Comparison of ENCODE assay signal across 14 cellular contexts in genomic region chr7:27647052-27647451, GRCh38. TPM values are rescaled to one million over a fixed set of nuclear protein-coding genes. Genes with fewer than 3 reads are reported as not detected.
A peak's percentile ranks its signal among the peaks of the same experiment; 100 is the strongest.
DNase-seq lines count a peak whose midpoint lies in the region; TF ChIP-seq lines count a peak whose summit lies in the region.
"Had no signal": no experiment of that assay in that cellular context is flagged by ENCODE, and none has a peak within 500 bp of the region (broad histone marks: within the 10 kb centered on the region; RNA-seq: fewer than 3 reads in every experiment).

No MANE protein-coding gene starts in this region.

- no peaks in the 10 kb centered on the region for H3K27me3 ChIP-seq in H7 (ENCODE audit: control insufficient read depth, insufficient read depth, low read length)
- H3K27me3 ChIP-seq: neutrophil had no signal

- DNase-seq in ACHN (peak; percentile 91), LHCN-M2 (ENCODE audit: low read depth) (peak; percentile 76), astrocyte of the spinal cord (ENCODE audit: low read depth, low spot score) (peak; percentile 62), islet precursor cell (peak; percentile 68), GM19238 (ENCODE audit: insufficient read length, low spot score) (no peak), coronary artery (ENCODE audit: low spot score) (no peak), H7 (no peak)
- no peak for DNase-seq in central memory CD4-positive, alpha-beta T cell
- DNase-seq: activated CD4-positive, CD25-positive, alpha-beta regulatory T cell treated with anti-CD3 and anti-CD28 coated beads, Interleukin-2, amount 50 U/mL, for 72 hours; DMS153; mesendoderm; NCI-H1092 treated with DMSO at 0.1 percent for 48 hours; T-cell had no signal

- peaks cover 1% of the 10 kb centered on the region; the same call in 1 of the 2 replicates for H3K36me3 ChIP-seq in H7 (replicated peaks; ENCODE audit: control insufficient read depth, insufficient read depth, low read length)
- H3K36me3 ChIP-seq: neutrophil had no signal

- H3K27ac ChIP-seq in coronary artery = no peak overlapping the region
- H3K27ac ChIP-seq: neutrophil had no signal

- H3K4me3 ChIP-seq in astrocyte of the spinal cord (ENCODE audit: low read depth, low read length) (no peak overlapping the region), coronary artery (no peak overlapping the region), H7 (ENCODE audit: insufficient read depth, low read depth, low read length) (no peak overlapping the region)

- TF ChIP-seq CTCF in astrocyte of the spinal cord (IDR thresholded peaks at IDR 0.05; ENCODE audit: low read depth, low read length) (no peak), coronary artery (IDR thresholded peaks at IDR 0.05) (no peak)

- in situ Hi-C loops in ACHN (cut with HindIII; ENCODE audit: low pct_ligation_motif_present, low pct_unique_long_range_greater_than_20kb, low sequenced_read_pairs) = no loop called here
- in situ Hi-C loops in astrocyte of the spinal cord (cut with HindIII; ENCODE audit: low sequenced_read_pairs) = no loop called here

RNA-seq across cellular contexts. Expression of gene HIBADH, which starts 15.6 kb away (rescaled TPM):
- total RNA-seq in LHCN-M2 (2014; rRNA removed) = 91.4 and 99.7 TPM in 2 replicates
- polyA plus RNA-seq in LHCN-M2 (2012) = 80.3 TPM
- total RNA-seq in H7 (2014; rRNA removed; shearing (Covaris generic)) = 42.0 and 53.7 TPM in 2 replicates

Comparison
In these comparisons a context has a peak if more than half of its experiments do, and no peak if none do; other contexts are left out.
1. DNase-seq: peak in ACHN (single experiment), LHCN-M2 (single experiment), astrocyte of the spinal cord (single experiment) and islet precursor cell (single experiment); none in GM19238 (single experiment), coronary artery (single experiment), central memory CD4-positive, alpha-beta T cell (single experiment) and H7 (single experiment).